Comparison of ENCODE assay signal across 1 cellular context in the genomic region with DNA sequence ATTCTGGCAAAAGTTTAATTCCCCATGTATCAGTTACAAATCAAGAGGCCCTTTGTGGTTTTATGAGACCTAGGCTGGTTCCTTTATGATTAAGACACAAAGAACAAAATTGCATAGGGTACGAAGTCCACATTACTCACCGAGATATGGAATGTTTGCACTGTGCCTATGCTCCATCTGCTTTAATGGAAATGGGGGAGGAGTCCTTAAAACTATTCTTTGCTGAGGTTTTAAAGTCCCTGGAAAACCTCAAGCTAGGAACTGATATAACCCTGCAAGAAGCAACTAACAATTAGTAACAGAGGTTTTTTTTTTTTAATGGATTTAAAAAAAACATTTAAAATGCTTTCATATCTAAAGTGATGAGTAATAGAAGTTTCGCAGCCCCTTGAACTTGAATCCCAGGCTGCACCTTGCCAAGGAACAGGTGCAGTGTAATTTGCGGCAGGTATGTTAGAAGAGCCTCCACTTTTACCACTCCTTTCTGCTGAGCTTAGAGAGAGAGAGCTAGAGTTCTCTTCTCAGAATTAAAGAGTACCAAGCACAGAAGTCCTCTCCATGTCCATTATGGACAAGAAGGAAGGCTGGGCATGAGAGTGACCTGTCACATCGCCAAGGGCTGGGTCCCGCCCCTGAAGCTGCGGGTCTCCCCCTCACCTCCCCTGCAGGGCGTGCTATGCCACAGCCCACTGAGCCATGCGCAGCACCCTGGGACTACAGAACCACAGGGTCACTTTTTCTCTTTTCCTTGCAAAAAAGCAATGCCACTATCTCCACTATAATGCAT.
TF ChIP-seq lines count a peak whose summit lies in the region.

No MANE protein-coding gene starts in this region.

TF ChIP-seq in HepG2, 621 proteins besides CTCF, POLR2A, EP300 and RAD21 (continued from another document and continues in another):
- TF ChIP-seq, protein P1, sequence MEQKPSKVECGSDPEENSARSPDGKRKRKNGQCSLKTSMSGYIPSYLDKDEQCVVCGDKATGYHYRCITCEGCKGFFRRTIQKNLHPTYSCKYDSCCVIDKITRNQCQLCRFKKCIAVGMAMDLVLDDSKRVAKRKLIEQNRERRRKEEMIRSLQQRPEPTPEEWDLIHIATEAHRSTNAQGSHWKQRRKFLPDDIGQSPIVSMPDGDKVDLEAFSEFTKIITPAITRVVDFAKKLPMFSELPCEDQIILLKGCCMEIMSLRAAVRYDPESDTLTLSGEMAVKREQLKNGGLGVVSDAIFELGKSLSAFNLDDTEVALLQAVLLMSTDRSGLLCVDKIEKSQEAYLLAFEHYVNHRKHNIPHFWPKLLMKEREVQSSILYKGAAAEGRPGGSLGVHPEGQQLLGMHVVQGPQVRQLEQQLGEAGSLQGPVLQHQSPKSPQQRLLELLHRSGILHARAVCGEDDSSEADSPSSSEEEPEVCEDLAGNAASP (CRISPR knock-in tag; IDR thresholded peaks at IDR 0.05; ENCODE audit: borderline replicate concordance): peak; percentile 87; the same call in 1 of the 2 replicates
- TF ChIP-seq, protein P2, sequence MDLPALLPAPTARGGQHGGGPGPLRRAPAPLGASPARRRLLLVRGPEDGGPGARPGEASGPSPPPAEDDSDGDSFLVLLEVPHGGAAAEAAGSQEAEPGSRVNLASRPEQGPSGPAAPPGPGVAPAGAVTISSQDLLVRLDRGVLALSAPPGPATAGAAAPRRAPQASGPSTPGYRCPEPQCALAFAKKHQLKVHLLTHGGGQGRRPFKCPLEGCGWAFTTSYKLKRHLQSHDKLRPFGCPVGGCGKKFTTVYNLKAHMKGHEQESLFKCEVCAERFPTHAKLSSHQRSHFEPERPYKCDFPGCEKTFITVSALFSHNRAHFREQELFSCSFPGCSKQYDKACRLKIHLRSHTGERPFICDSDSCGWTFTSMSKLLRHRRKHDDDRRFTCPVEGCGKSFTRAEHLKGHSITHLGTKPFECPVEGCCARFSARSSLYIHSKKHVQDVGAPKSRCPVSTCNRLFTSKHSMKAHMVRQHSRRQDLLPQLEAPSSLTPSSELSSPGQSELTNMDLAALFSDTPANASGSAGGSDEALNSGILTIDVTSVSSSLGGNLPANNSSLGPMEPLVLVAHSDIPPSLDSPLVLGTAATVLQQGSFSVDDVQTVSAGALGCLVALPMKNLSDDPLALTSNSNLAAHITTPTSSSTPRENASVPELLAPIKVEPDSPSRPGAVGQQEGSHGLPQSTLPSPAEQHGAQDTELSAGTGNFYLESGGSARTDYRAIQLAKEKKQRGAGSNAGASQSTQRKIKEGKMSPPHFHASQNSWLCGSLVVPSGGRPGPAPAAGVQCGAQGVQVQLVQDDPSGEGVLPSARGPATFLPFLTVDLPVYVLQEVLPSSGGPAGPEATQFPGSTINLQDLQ (CRISPR knock-in tag; IDR thresholded peaks at IDR 0.05): no peak
- TF ChIP-seq HNRNPH1 (optimal IDR thresholded peaks at IDR 0.05; ENCODE audit: low read depth, low read length) (no peak), ARNT (IDR thresholded peaks at IDR 0.05) (no peak), ZNF205 (CRISPR knock-in tag; IDR thresholded peaks at IDR 0.05) (no peak), FOXM1 (CRISPR knock-in tag; IDR thresholded peaks at IDR 0.05) (no peak), ZNF776 (CRISPR knock-in tag; IDR thresholded peaks at IDR 0.05) (no peak), ZBTB7B (CRISPR knock-in tag; IDR thresholded peaks at IDR 0.05) (no peak), ZNF326 (CRISPR knock-in tag; IDR thresholded peaks at IDR 0.05; ENCODE audit: borderline replicate concordance) (no peak), HMG20B (CRISPR knock-in tag; conservative IDR thresholded peaks at IDR 0.05) (peak; percentile 77), ZNF570 (CRISPR knock-in tag; IDR thresholded peaks at IDR 0.05; ENCODE audit: borderline replicate concordance) (no peak), ZMYM2 (CRISPR knock-in tag; IDR thresholded peaks at IDR 0.05) (no peak), NCOA1 (CRISPR knock-in tag; IDR thresholded peaks at IDR 0.05) (0 out of 2 replicates have a peak, but pooled peaks have one; percentile 64), HDAC6 (IDR thresholded peaks at IDR 0.05; ENCODE audit: low read depth, low read length) (no peak), THAP11 (CRISPR knock-in tag; IDR thresholded peaks at IDR 0.05) (peak; percentile 65), TBX3 (IDR thresholded peaks at IDR 0.05; ENCODE audit: borderline replicate concordance) (no peak), ZNF343 (CRISPR knock-in tag; IDR thresholded peaks at IDR 0.05) (no peak), MIXL1 (CRISPR knock-in tag; IDR thresholded peaks at IDR 0.05) (peak; percentile 91), PHB2 (IDR thresholded peaks at IDR 0.05; ENCODE audit: partially characterized antibody) (no peak)
- TF ChIP-seq, protein P3, sequence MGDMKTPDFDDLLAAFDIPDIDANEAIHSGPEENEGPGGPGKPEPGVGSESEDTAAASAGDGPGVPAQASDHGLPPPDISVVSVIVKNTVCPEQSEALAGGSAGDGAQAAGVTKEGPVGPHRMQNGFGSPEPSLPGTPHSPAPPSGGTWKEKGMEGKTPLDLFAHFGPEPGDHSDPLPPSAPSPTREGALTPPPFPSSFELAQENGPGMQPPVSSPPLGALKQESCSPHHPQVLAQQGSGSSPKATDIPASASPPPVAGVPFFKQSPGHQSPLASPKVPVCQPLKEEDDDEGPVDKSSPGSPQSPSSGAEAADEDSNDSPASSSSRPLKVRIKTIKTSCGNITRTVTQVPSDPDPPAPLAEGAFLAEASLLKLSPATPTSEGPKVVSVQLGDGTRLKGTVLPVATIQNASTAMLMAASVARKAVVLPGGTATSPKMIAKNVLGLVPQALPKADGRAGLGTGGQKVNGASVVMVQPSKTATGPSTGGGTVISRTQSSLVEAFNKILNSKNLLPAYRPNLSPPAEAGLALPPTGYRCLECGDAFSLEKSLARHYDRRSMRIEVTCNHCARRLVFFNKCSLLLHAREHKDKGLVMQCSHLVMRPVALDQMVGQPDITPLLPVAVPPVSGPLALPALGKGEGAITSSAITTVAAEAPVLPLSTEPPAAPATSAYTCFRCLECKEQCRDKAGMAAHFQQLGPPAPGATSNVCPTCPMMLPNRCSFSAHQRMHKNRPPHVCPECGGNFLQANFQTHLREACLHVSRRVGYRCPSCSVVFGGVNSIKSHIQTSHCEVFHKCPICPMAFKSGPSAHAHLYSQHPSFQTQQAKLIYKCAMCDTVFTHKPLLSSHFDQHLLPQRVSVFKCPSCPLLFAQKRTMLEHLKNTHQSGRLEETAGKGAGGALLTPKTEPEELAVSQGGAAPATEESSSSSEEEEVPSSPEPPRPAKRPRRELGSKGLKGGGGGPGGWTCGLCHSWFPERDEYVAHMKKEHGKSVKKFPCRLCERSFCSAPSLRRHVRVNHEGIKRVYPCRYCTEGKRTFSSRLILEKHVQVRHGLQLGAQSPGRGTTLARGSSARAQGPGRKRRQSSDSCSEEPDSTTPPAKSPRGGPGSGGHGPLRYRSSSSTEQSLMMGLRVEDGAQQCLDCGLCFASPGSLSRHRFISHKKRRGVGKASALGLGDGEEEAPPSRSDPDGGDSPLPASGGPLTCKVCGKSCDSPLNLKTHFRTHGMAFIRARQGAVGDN (CRISPR knock-in tag; IDR thresholded peaks at IDR 0.05): peak; percentile 32
- TF ChIP-seq, protein P4, sequence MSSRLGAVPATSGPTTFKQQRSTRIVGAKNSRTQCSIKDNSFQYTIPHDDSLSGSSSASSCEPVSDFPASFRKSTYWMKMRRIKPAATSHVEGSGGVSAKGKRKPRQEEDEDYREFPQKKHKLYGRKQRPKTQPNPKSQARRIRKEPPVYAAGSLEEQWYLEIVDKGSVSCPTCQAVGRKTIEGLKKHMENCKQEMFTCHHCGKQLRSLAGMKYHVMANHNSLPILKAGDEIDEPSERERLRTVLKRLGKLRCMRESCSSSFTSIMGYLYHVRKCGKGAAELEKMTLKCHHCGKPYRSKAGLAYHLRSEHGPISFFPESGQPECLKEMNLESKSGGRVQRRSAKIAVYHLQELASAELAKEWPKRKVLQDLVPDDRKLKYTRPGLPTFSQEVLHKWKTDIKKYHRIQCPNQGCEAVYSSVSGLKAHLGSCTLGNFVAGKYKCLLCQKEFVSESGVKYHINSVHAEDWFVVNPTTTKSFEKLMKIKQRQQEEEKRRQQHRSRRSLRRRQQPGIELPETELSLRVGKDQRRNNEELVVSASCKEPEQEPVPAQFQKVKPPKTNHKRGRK (CRISPR knock-in tag; IDR thresholded peaks at IDR 0.05): no peak
- TF ChIP-seq, protein P5, sequence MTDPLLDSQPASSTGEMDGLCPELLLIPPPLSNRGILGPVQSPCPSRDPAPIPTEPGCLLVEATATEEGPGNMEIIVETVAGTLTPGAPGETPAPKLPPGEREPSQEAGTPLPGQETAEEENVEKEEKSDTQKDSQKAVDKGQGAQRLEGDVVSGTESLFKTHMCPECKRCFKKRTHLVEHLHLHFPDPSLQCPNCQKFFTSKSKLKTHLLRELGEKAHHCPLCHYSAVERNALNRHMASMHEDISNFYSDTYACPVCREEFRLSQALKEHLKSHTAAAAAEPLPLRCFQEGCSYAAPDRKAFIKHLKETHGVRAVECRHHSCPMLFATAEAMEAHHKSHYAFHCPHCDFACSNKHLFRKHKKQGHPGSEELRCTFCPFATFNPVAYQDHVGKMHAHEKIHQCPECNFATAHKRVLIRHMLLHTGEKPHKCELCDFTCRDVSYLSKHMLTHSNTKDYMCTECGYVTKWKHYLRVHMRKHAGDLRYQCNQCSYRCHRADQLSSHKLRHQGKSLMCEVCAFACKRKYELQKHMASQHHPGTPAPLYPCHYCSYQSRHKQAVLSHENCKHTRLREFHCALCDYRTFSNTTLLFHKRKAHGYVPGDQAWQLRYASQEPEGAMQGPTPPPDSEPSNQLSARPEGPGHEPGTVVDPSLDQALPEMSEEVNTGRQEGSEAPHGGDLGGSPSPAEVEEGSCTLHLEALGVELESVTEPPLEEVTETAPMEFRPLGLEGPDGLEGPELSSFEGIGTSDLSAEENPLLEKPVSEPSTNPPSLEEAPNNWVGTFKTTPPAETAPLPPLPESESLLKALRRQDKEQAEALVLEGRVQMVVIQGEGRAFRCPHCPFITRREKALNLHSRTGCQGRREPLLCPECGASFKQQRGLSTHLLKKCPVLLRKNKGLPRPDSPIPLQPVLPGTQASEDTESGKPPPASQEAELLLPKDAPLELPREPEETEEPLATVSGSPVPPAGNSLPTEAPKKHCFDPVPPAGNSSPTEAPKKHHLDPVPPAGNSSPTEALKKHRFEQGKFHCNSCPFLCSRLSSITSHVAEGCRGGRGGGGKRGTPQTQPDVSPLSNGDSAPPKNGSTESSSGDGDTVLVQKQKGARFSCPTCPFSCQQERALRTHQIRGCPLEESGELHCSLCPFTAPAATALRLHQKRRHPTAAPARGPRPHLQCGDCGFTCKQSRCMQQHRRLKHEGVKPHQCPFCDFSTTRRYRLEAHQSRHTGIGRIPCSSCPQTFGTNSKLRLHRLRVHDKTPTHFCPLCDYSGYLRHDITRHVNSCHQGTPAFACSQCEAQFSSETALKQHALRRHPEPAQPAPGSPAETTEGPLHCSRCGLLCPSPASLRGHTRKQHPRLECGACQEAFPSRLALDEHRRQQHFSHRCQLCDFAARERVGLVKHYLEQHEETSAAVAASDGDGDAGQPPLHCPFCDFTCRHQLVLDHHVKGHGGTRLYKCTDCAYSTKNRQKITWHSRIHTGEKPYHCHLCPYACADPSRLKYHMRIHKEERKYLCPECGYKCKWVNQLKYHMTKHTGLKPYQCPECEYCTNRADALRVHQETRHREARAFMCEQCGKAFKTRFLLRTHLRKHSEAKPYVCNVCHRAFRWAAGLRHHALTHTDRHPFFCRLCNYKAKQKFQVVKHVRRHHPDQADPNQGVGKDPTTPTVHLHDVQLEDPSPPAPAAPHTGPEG (CRISPR knock-in tag; IDR thresholded peaks at IDR 0.05): no peak
- TF ChIP-seq, protein P6, sequence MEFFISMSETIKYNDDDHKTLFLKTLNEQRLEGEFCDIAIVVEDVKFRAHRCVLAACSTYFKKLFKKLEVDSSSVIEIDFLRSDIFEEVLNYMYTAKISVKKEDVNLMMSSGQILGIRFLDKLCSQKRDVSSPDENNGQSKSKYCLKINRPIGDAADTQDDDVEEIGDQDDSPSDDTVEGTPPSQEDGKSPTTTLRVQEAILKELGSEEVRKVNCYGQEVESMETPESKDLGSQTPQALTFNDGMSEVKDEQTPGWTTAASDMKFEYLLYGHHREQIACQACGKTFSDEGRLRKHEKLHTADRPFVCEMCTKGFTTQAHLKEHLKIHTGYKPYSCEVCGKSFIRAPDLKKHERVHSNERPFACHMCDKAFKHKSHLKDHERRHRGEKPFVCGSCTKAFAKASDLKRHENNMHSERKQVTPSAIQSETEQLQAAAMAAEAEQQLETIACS (CRISPR knock-in tag; IDR thresholded peaks at IDR 0.05): no peak
- TF ChIP-seq, protein P7, sequence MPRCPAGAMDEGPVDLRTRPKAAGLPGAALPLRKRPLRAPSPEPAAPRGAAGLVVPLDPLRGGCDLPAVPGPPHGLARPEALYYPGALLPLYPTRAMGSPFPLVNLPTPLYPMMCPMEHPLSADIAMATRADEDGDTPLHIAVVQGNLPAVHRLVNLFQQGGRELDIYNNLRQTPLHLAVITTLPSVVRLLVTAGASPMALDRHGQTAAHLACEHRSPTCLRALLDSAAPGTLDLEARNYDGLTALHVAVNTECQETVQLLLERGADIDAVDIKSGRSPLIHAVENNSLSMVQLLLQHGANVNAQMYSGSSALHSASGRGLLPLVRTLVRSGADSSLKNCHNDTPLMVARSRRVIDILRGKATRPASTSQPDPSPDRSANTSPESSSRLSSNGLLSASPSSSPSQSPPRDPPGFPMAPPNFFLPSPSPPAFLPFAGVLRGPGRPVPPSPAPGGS (CRISPR knock-in tag; IDR thresholded peaks at IDR 0.05): no peak
- TF ChIP-seq, protein P8, sequence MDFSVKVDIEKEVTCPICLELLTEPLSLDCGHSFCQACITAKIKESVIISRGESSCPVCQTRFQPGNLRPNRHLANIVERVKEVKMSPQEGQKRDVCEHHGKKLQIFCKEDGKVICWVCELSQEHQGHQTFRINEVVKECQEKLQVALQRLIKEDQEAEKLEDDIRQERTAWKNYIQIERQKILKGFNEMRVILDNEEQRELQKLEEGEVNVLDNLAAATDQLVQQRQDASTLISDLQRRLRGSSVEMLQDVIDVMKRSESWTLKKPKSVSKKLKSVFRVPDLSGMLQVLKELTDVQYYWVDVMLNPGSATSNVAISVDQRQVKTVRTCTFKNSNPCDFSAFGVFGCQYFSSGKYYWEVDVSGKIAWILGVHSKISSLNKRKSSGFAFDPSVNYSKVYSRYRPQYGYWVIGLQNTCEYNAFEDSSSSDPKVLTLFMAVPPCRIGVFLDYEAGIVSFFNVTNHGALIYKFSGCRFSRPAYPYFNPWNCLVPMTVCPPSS (IDR thresholded peaks at IDR 0.05): no peak
- TF ChIP-seq, protein P9, sequence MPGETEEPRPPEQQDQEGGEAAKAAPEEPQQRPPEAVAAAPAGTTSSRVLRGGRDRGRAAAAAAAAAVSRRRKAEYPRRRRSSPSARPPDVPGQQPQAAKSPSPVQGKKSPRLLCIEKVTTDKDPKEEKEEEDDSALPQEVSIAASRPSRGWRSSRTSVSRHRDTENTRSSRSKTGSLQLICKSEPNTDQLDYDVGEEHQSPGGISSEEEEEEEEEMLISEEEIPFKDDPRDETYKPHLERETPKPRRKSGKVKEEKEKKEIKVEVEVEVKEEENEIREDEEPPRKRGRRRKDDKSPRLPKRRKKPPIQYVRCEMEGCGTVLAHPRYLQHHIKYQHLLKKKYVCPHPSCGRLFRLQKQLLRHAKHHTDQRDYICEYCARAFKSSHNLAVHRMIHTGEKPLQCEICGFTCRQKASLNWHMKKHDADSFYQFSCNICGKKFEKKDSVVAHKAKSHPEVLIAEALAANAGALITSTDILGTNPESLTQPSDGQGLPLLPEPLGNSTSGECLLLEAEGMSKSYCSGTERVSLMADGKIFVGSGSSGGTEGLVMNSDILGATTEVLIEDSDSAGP (CRISPR knock-in tag; IDR thresholded peaks at IDR 0.05; ENCODE audit: borderline replicate concordance): no peak
